1 cellular context compared by ENCODE assay signal in the genomic region with DNA sequence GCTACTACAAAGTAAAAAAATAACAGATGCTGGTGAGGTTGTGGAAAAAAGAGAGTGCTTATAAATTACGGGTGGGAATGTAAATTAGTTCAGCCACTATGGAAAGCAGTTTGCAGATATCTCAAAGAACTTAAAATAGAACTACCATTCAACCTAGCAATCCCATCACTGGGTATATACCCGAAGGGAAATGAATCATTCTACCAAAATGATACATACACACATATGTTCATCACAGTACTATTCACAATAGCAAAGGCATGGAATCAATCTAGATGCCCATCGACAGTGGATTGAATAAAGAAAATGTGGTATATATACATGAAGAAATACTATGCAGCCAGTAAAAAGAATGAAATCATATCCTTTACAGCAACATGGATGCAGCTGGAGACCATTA.
A peak's percentile ranks its signal among the peaks of the same experiment; 100 is the strongest.
TF ChIP-seq lines count a peak whose summit lies in the region.

No MANE protein-coding gene starts in this region.

TF ChIP-seq in HEK293, 187 proteins besides CTCF, POLR2A, EP300 and RAD21:
- TF ChIP-seq, protein P1, sequence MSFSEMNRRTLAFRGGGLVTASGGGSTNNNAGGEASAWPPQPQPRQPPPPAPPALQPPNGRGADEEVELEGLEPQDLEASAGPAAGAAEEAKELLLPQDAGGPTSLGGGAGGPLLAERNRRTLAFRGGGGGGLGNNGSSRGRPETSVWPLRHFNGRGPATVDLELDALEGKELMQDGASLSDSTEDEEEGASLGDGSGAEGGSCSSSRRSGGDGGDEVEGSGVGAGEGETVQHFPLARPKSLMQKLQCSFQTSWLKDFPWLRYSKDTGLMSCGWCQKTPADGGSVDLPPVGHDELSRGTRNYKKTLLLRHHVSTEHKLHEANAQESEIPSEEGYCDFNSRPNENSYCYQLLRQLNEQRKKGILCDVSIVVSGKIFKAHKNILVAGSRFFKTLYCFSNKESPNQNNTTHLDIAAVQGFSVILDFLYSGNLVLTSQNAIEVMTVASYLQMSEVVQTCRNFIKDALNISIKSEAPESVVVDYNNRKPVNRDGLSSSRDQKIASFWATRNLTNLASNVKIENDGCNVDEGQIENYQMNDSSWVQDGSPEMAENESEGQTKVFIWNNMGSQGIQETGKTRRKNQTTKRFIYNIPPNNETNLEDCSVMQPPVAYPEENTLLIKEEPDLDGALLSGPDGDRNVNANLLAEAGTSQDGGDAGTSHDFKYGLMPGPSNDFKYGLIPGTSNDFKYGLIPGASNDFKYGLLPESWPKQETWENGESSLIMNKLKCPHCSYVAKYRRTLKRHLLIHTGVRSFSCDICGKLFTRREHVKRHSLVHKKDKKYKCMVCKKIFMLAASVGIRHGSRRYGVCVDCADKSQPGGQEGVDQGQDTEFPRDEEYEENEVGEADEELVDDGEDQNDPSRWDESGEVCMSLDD (tag by site-specific recombination; IDR thresholded peaks at IDR 0.05): no peak
- TF ChIP-seq ZNF791 (tag by site-specific recombination; IDR thresholded peaks at IDR 0.05) (no peak), ZNF146 (tag by site-specific recombination; IDR thresholded peaks at IDR 0.05) (peak; percentile 25; the same call in 1 of the 2 replicates), SP7 (tag by site-specific recombination; IDR thresholded peaks at IDR 0.05) (no peak)
